In genomic region chr5:72141440-72142271, GRCh38 we compare ENCODE assay signal across 11 cellular contexts. TPM values are rescaled to one million over a fixed set of nuclear protein-coding genes. Genes with fewer than 3 reads are reported as not detected.
DNase-seq lines count a peak whose midpoint lies in the region; ATAC-seq lines count a peak whose summit lies in the region.
"Had no signal": no experiment of that assay in that cellular context is flagged by ENCODE, and none has a peak within 500 bp of the region (broad histone marks: within the 10 kb centered on the region; RNA-seq: fewer than 3 reads in every experiment).

No MANE protein-coding gene starts in this region.

- no peak for ATAC-seq in HG02852 (IDR thresholded peaks at IDR 0.05; ENCODE audit: unreplicated experiment)

- H3K27me3 ChIP-seq in adipocyte (replicated peaks; ENCODE audit: control insufficient read depth, insufficient read depth, low read length) (no peaks in the 10 kb centered on the region), rectal smooth muscle tissue (ENCODE audit: control insufficient read depth, insufficient read depth, low read length) (no peaks in the 10 kb centered on the region)
- H3K27me3 ChIP-seq: pancreas had no signal

- H3K4me1 ChIP-seq in adipocyte (ENCODE audit: control insufficient read depth, insufficient read depth, low read length) = peaks cover 91% of the 10 kb centered on the region
- peaks cover 18% of the 10 kb centered on the region for H3K4me1 ChIP-seq in rectal smooth muscle tissue (ENCODE audit: control insufficient read depth, insufficient read depth, low read length)

- H3K27ac ChIP-seq in rectal smooth muscle tissue (ENCODE audit: low read depth, low read length) = peak overlapping the region; percentile 66
- H3K27ac ChIP-seq: pancreas had no signal

- DNase-seq in Daoy (ENCODE audit: low read depth) = peak; percentile 56
- DNase-seq in adipocyte (ENCODE audit: low read depth) = peak; percentile 96
- peak; percentile 88 for DNase-seq in glomerular endothelial cell (ENCODE audit: extremely low read depth, low read depth, low spot score)
- no peak for DNase-seq in NCI-H1105 treated with DMSO at 0.1 percent for 48 hours (lab: John Stamatoyannopoulos, UW)
- no peak for DNase-seq in mesenteric fat pad (ENCODE audit: low spot score)
- DNase-seq in NCI-H510A treated with DMSO at 0.1 percent for 48 hours (lab: John Stamatoyannopoulos, UW) = no peak
- DNase-seq: DMS79, pancreas, T-helper 9 cell had no signal

- peaks cover 18% of the 10 kb centered on the region for H3K36me3 ChIP-seq in adipocyte (ENCODE audit: control insufficient read depth, insufficient read depth, low read length, severe bottlenecking)
- H3K36me3 ChIP-seq in rectal smooth muscle tissue (ENCODE audit: control insufficient read depth, insufficient read depth, low read length) = no peaks in the 10 kb centered on the region
- H3K36me3 ChIP-seq: pancreas had no signal

- no peaks in the 10 kb centered on the region for H3K9me3 ChIP-seq in adipocyte (ENCODE audit: control insufficient read depth, low read length)
- H3K9me3 ChIP-seq: pancreas had no signal

- peak overlapping the region; percentile 36 for H3K4me3 ChIP-seq in adipocyte (ENCODE audit: low read length)
- H3K4me3 ChIP-seq in rectal smooth muscle tissue (ENCODE audit: low read length) = no peak overlapping the region
- H3K4me3 ChIP-seq: pancreas had no signal

- H3K9ac ChIP-seq in adipocyte (ENCODE audit: low read length) (peak overlapping the region; percentile 83), rectal smooth muscle tissue (ENCODE audit: low read length) (no peak overlapping the region)

RNA-seq across cellular contexts. Expression of gene MAP1B, which starts 34.4 kb away (rescaled TPM):
- 40.1 and 44.0 TPM in 2 replicates for total RNA-seq in Daoy (2014; rRNA removed; shearing (Covaris generic))
- total RNA-seq in glomerular endothelial cell (401 and 515 TPM in 2 replicates), mesenteric fat pad (121 TPM)

Comparison
In these comparisons a context has a peak if more than half of its experiments do, and no peak if none do; other contexts are left out.
1. DNase-seq: peak in Daoy (single experiment), adipocyte (single experiment) and glomerular endothelial cell (single experiment); none in NCI-H1105 treated with DMSO at 0.1 percent for 48 hours (single experiment), mesenteric fat pad (single experiment) and NCI-H510A treated with DMSO at 0.1 percent for 48 hours (single experiment).